Comparison of ENCODE assay signal across 8 cellular contexts in genomic region chr9:112380102-112380581, GRCh38. TPM values are rescaled to one million over a fixed set of nuclear protein-coding genes. Genes with fewer than 3 reads are reported as not detected.
DNase-seq lines count a peak whose midpoint lies in the region; ATAC-seq and TF ChIP-seq lines count a peak whose summit lies in the region.

Gene HSDL2, plus strand, starts transcription at chr9:112380108. Its CDS starts 56 bp downstream, at chr9:112380164.

- peak within 1 kb of the TSS; percentile 98 for H3K27ac ChIP-seq in HUES64 (ENCODE audit: low read depth, low read length)

- CTCF ChIA-PET in activated CD8-positive, alpha-beta T cell treated with anti-CD3 and anti-CD28 coated beads, Interleukin-2, amount 10 ng/mL, durations not matched to agents 7 days and 5 days (lab: Charles Lee) = interaction anchor here (1.0 to 3.2 kb wide), 16 partner anchors 14 to 523 kb away, joined by 3 to 22 read pairs (median 6); partner anchors contain the start of genes INIP, KIAA1958 and PTBP3

- under 1% methylated on average over 39 of the region's 39 CpGs for WGBS in HUES64

- H3K27me3 ChIP-seq in HUES64 (ENCODE audit: insufficient read depth, low read length) = no peaks in the 10 kb centered on the region

- peaks cover 53% of the 10 kb centered on the region for H3K4me1 Mint-ChIP-seq in activated CD8-positive, alpha-beta T cell treated with anti-CD3 and anti-CD28 coated beads, Interleukin-2, amount 10 ng/mL, durations not matched to agents 7 days and 5 days (ENCODE audit: low read depth)

- peak within 1 kb of the TSS; percentile 97 for H3K27ac Mint-ChIP-seq in activated CD8-positive, alpha-beta T cell treated with anti-CD3 and anti-CD28 coated beads, Interleukin-2, amount 10 ng/mL, durations not matched to agents 7 days and 5 days

- H3K9ac ChIP-seq in HUES64 (ENCODE audit: low read depth, low read length) = peak within 1 kb of the TSS; percentile 93

- H3K36me3 Mint-ChIP-seq in activated CD8-positive, alpha-beta T cell treated with anti-CD3 and anti-CD28 coated beads, Interleukin-2, amount 10 ng/mL, durations not matched to agents 7 days and 5 days (ENCODE audit: low read depth) = peaks cover 10% of the 10 kb centered on the region

- no peaks in the 10 kb centered on the region for H3K9me3 Mint-ChIP-seq in activated CD8-positive, alpha-beta T cell treated with anti-CD3 and anti-CD28 coated beads, Interleukin-2, amount 10 ng/mL, durations not matched to agents 7 days and 5 days (ENCODE audit: insufficient read depth)

- DNase-seq in Daoy (ENCODE audit: low read depth) (peak; percentile 70), foreskin melanocyte (peak; percentile 44), omental fat pad (ENCODE audit: low spot score) (no peak), NCI-H524 (lab: John Stamatoyannopoulos, UW) (no peak), DMS114 treated with DMSO at 0.1 percent for 48 hours (lab: John Stamatoyannopoulos, UW; ENCODE audit: unreplicated experiment) (no peak)
- DNase-seq in activated CD8-positive, alpha-beta T cell treated with anti-CD3 and anti-CD28 coated beads, Interleukin-2, amount 10 ng/mL, durations not matched to agents 7 days and 5 days = peak; percentile 55

- H3K4me3 Mint-ChIP-seq in activated CD8-positive, alpha-beta T cell treated with anti-CD3 and anti-CD28 coated beads, Interleukin-2, amount 10 ng/mL, durations not matched to agents 7 days and 5 days = peak within 1 kb of the TSS; percentile 99

- peaks cover 18% of the 10 kb centered on the region for H3K4me1 ChIP-seq in HUES64 (ENCODE audit: insufficient read depth, low read length)

- ATAC-seq in GM21423 (IDR thresholded peaks at IDR 0.05; ENCODE audit: unreplicated experiment) (peak; percentile 12), omental fat pad (ENCODE audit: low FRiP score) (peak; percentile 61)
- ATAC-seq in activated CD8-positive, alpha-beta T cell treated with anti-CD3 and anti-CD28 coated beads, Interleukin-2, amount 10 ng/mL, durations not matched to agents 7 days and 5 days = no peak

- H3K4me3 ChIP-seq in HUES64 (ENCODE audit: low read length) = peak within 1 kb of the TSS; percentile 99

- no peaks in the 10 kb centered on the region for H3K36me3 ChIP-seq in HUES64 (ENCODE audit: insufficient read depth, low read length)

- POLR2A ChIA-PET in activated CD8-positive, alpha-beta T cell treated with anti-CD3 and anti-CD28 coated beads, Interleukin-2, amount 10 ng/mL, durations not matched to agents 7 days and 5 days (lab: Charles Lee) = interaction anchor here (0.6 to 2.7 kb wide), 23 partner anchors 14 to 897 kb away, joined by 3 to 26 read pairs (median 4); partner anchors contain the start of genes INIP, KIAA1958, PTBP3 and SUSD1

- TF ChIP-seq CTCF in omental fat pad (IDR thresholded peaks at IDR 0.05) = no peak

- no peaks in the 10 kb centered on the region for H3K9me3 ChIP-seq in HUES64 (ENCODE audit: insufficient read depth, low read depth, low read length)

- no peaks in the 10 kb centered on the region for H3K27me3 Mint-ChIP-seq in activated CD8-positive, alpha-beta T cell treated with anti-CD3 and anti-CD28 coated beads, Interleukin-2, amount 10 ng/mL, durations not matched to agents 7 days and 5 days (ENCODE audit: low read depth)

RNA-seq across cellular contexts. Expression of gene HSDL2, which starts in this region (rescaled TPM):
- total RNA-seq in Daoy (2014; rRNA removed; shearing (Covaris generic)) = 49.9 and 55.0 TPM in 2 replicates
- polyA plus RNA-seq in HUES64 (2013, experiment 1 of 2) = 15.0 TPM
- polyA plus RNA-seq in HUES64 (2013, experiment 2 of 2) = 19.0 TPM
- total RNA-seq in activated CD8-positive, alpha-beta T cell treated with anti-CD3 and anti-CD28 coated beads, Interleukin-2, amount 10 ng/mL, durations not matched to agents 7 days and 5 days = 10 to 100 TPM; 28.9 to 29.8 TPM
- 100 to 1,000 TPM in 1 of 4 donors, 10 to 100 TPM in 3; 54.0 to 106 (median 59.9) TPM for total RNA-seq in omental fat pad

Comparison
In these comparisons a context has a peak if more than half of its experiments do, and no peak if none do; other contexts are left out.
1. DNase-seq: peak in Daoy (single experiment), activated CD8-positive, alpha-beta T cell treated with anti-CD3 and anti-CD28 coated beads, Interleukin-2, amount 10 ng/mL, durations not matched to agents 7 days and 5 days (single experiment) and foreskin melanocyte (single experiment); none in omental fat pad (single experiment), NCI-H524 (0 of 2) and DMS114 treated with DMSO at 0.1 percent for 48 hours (single experiment).